In the genomic region with DNA sequence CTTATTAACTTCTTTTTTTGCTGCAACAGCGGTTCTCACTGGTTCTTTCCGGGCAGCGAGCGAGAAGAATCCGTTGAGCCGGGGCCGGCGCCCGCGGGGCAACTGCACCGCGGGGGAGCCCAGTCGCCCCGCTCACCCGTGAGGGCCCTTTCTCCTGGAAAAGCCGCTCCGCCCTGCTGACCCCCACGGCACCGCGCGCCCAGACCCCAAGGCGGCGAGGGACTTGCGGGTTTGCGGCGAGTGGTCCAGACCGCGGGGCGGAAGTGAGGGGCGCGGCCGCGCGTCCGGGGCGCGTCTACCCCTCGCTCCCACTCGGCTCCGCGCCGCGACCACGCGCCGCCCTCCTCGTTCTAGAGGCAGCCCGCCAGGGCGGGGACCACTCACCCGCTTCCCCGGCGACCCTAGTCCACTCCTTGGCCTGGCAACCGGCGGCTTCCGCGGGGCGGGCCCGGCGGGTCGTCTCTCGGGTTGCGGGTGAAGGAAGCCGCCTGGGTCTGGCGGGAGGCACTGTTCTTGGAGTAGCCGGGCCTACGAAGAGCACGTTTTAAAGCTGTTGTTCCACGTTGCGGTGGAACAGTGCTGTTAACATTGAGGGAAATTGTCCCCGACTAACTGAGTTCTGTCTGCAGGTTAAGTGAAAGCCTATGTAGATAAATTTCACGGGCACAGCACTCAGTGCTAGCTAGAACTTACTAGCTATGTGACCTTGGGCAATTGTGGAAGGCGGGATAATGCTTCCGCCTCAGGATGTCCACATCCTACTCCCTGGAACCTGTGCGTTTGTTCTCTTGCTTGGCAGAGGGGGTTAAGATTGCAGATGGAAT, we compare ENCODE assay signal across 8 cellular contexts. TPM values are rescaled to one million over a fixed set of nuclear protein-coding genes. Genes with fewer than 3 reads are reported as not detected.
DNase-seq lines count a peak whose midpoint lies in the region; TF ChIP-seq lines count a peak whose summit lies in the region.

A gene with protein sequence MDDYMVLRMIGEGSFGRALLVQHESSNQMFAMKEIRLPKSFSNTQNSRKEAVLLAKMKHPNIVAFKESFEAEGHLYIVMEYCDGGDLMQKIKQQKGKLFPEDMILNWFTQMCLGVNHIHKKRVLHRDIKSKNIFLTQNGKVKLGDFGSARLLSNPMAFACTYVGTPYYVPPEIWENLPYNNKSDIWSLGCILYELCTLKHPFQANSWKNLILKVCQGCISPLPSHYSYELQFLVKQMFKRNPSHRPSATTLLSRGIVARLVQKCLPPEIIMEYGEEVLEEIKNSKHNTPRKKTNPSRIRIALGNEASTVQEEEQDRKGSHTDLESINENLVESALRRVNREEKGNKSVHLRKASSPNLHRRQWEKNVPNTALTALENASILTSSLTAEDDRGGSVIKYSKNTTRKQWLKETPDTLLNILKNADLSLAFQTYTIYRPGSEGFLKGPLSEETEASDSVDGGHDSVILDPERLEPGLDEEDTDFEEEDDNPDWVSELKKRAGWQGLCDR (minus strand): TSS at position 439 of the 824 bp plus-strand sequence. CDS start 3,406 bp downstream, outside the sequence.

- peak within 1 kb of the TSS; percentile 50 for H3K9ac ChIP-seq in H9 (ENCODE audit: extremely low read depth, insufficient read length, low read length)
- peak within 1 kb of the TSS; percentile 56 for H3K9ac ChIP-seq in MM.1S (ENCODE audit: low read length)

- H3K27me3 ChIP-seq in H9 (ENCODE audit: insufficient read depth, low read length) (no peaks in the 10 kb centered on the region; the same call in 1 of the 2 replicates), MM.1S (replicated peaks; ENCODE audit: insufficient read depth, low read length) (no peaks in the 10 kb centered on the region), ascending aorta (no peaks in the 10 kb centered on the region), right atrium auricular region (no peaks in the 10 kb centered on the region), prostate gland (replicated peaks; ENCODE audit: insufficient read depth) (no peaks in the 10 kb centered on the region)

- no peak within 1 kb of the TSS for H3K23ac ChIP-seq in H9 (ENCODE audit: insufficient read length, low read depth, low read length)

- WGBS in H9 (ENCODE audit: extremely low coverage, insufficient read length, low lambda C conversion rate) = no CpG with 5 or more reads among the region's 74 CpGs
- 3% methylated on average over 55 of the region's 74 CpGs for WGBS in prostate gland

- no peaks in the 10 kb centered on the region for H3K79me1 ChIP-seq in H9 (ENCODE audit: insufficient read depth, low read depth, low read length, poor library complexity, severe bottlenecking)

- no peak within 1 kb of the TSS for H4K8ac ChIP-seq in H9 (replicated peaks; ENCODE audit: insufficient read length, low read depth, low read length)

- H3K14ac ChIP-seq in H9 (ENCODE audit: insufficient read depth, low read length) = peak within 1 kb of the TSS; percentile 82; the same call in 1 of the 2 replicates

- H3K4me2 ChIP-seq in H9 (ENCODE audit: insufficient read depth, insufficient read length, low read length) (peak within 1 kb of the TSS; percentile 95), MM.1S (ENCODE audit: low read depth, low read length) (peak within 1 kb of the TSS; percentile 50)

- TF ChIP-seq CTCF in H9 (conservative IDR thresholded peaks at IDR 0.05) = no peak
- no peak for TF ChIP-seq CTCF in MM.1S (IDR thresholded peaks at IDR 0.05; ENCODE audit: low read length)
- no peak for TF ChIP-seq CTCF in ascending aorta (IDR thresholded peaks at IDR 0.05)
- no peak for TF ChIP-seq CTCF in right atrium auricular region (IDR thresholded peaks at IDR 0.05)
- TF ChIP-seq CTCF in prostate gland (IDR thresholded peaks at IDR 0.05) = no peak

- no peak within 1 kb of the TSS for H3K4ac ChIP-seq in H9 (ENCODE audit: low read depth, low read length)

- H3K23me2 ChIP-seq in H9 (ENCODE audit: insufficient read length, low read depth, low read length, poor library complexity, severe bottlenecking) = peaks cover 5% of the 10 kb centered on the region

- no peaks in the 10 kb centered on the region for H3K79me2 ChIP-seq in H9 (ENCODE audit: insufficient read depth, low read length)
- no peaks in the 10 kb centered on the region for H3K79me2 ChIP-seq in MM.1S (ENCODE audit: low read length)

- H2AFZ ChIP-seq in H9 (ENCODE audit: low read length) (peak within 1 kb of the TSS; percentile 69), MM.1S (ENCODE audit: low read length) (peak within 1 kb of the TSS; percentile 72)

- no peaks in the 10 kb centered on the region for H3F3A ChIP-seq in MM.1S (ENCODE audit: insufficient read depth, low read length)

- H3K4me3 Mint-ChIP-seq in H9 = peak within 1 kb of the TSS; percentile 83 to 93
- H3K4me3 Mint-ChIP-seq in T-helper 1 cell treated with Interleukin-12 subunit alpha and Interleukin-12 subunit beta and Interleukin-4 antibody, amounts not matched to agents 30 μg/mL and 1 μg/mL, for 36 hours = peak within 1 kb of the TSS; percentile 82

- no peak within 1 kb of the TSS for H2BK20ac ChIP-seq in H9 (ENCODE audit: low read depth, low read length, poor library complexity, severe bottlenecking)

- H2BK12ac ChIP-seq in H9 (ENCODE audit: insufficient read length, low read depth, low read length) = no peak within 1 kb of the TSS

- peaks cover 3% of the 10 kb centered on the region; the same call in 1 of the 2 replicates for H3K4me1 ChIP-seq in H9 (ENCODE audit: insufficient read depth, low read length)
- 0 out of 2 replicates have a peak, but pooled peaks cover 4% of the 10 kb centered on the region for H3K4me1 ChIP-seq in MM.1S (ENCODE audit: low read length)
- peaks cover 0 to 2% of the 10 kb centered on the region in 2 donors for H3K4me1 ChIP-seq in ascending aorta
- peaks cover 0 to 31% of the 10 kb centered on the region in 2 donors for H3K4me1 ChIP-seq in right atrium auricular region
- H3K4me1 ChIP-seq in prostate gland (replicated peaks) = no peaks in the 10 kb centered on the region

- no peaks in the 10 kb centered on the region for H4K20me1 ChIP-seq in H9 (ENCODE audit: control insufficient read depth, insufficient read depth, insufficient read length)
- no peaks in the 10 kb centered on the region for H4K20me1 ChIP-seq in MM.1S (ENCODE audit: insufficient read depth, low read length)

- no peak within 1 kb of the TSS for H4K91ac ChIP-seq in H9 (ENCODE audit: insufficient read length, low read depth, low read length)

- no peak within 1 kb of the TSS for H2BK5ac ChIP-seq in H9 (ENCODE audit: insufficient read length, low read length)

- no peak within 1 kb of the TSS for H3K56ac ChIP-seq in H9 (ENCODE audit: insufficient read length, low read depth, low read length)

- H3K4me3 ChIP-seq in MM.1S (ENCODE audit: low read length) (peak within 1 kb of the TSS; percentile 71), ascending aorta (peak within 1 kb of the TSS; percentile 81 to 98), right atrium auricular region (peak within 1 kb of the TSS; percentile 64 to 82), prostate gland (peak within 1 kb of the TSS; percentile 73 to 89)

- no peaks in the 10 kb centered on the region for H3K9me2 ChIP-seq in MM.1S (replicated peaks; ENCODE audit: insufficient read depth, low read length)

- intact Hi-C loops in ascending aorta (cut with DNase I) (no loop called here), prostate gland (cut with DNase I) (no loop called here)

- peaks cover 12% of the 10 kb centered on the region for H3K27me3 Mint-ChIP-seq in H9 (ENCODE audit: low read depth)
- H3K27me3 Mint-ChIP-seq in T-helper 1 cell treated with Interleukin-12 subunit alpha and Interleukin-12 subunit beta and Interleukin-4 antibody, amounts not matched to agents 30 μg/mL and 1 μg/mL, for 36 hours (ENCODE audit: low read depth) = no peaks in the 10 kb centered on the region

- H2BK120ac ChIP-seq in H9 (ENCODE audit: low read depth, low read length, poor library complexity, severe bottlenecking) = no peak within 1 kb of the TSS

- H3K27ac ChIP-seq in H9 (ENCODE audit: insufficient read length, low read depth, low read length) (no peak within 1 kb of the TSS), MM.1S (ENCODE audit: low read length) (no peak within 1 kb of the TSS), ascending aorta (peak within 1 kb of the TSS; percentile 88 to 89), right atrium auricular region (peak within 1 kb of the TSS; percentile 82 to 89), prostate gland (peak within 1 kb of the TSS; percentile 78 to 85)

- 0 out of 7 replicates have a peak within 1 kb of the TSS, but pooled peaks of 1 of the 3 experiments have one; percentile 13 for H3K27ac Mint-ChIP-seq in H9
- H3K27ac Mint-ChIP-seq in T-helper 1 cell treated with Interleukin-12 subunit alpha and Interleukin-12 subunit beta and Interleukin-4 antibody, amounts not matched to agents 30 μg/mL and 1 μg/mL, for 36 hours = peak within 1 kb of the TSS; percentile 76

- H3K9me3 ChIP-seq in H9 (ENCODE audit: control insufficient read depth, low read depth, low read length) (no peaks in the 10 kb centered on the region), MM.1S (replicated peaks; ENCODE audit: insufficient read depth, low read length) (no peaks in the 10 kb centered on the region), ascending aorta (no peaks in the 10 kb centered on the region), right atrium auricular region (no peaks in the 10 kb centered on the region), prostate gland (no peaks in the 10 kb centered on the region)

- H3K36me3 ChIP-seq in MM.1S (replicated peaks; ENCODE audit: insufficient read depth, low read length) (no peaks in the 10 kb centered on the region), ascending aorta (no peaks in the 10 kb centered on the region), right atrium auricular region (no peaks in the 10 kb centered on the region), prostate gland (no peaks in the 10 kb centered on the region)

- peaks cover 30 to 36% of the 10 kb centered on the region in 2 experiments for H3K4me1 Mint-ChIP-seq in H9
- peaks cover 45% of the 10 kb centered on the region for H3K4me1 Mint-ChIP-seq in T-helper 1 cell treated with Interleukin-12 subunit alpha and Interleukin-12 subunit beta and Interleukin-4 antibody, amounts not matched to agents 30 μg/mL and 1 μg/mL, for 36 hours (ENCODE audit: low read depth)

- peaks cover 0 to 6% of the 10 kb centered on the region in 2 experiments; a peak in 3 of 5 replicates for H3K9me3 Mint-ChIP-seq in H9
- H3K9me3 Mint-ChIP-seq in T-helper 1 cell treated with Interleukin-12 subunit alpha and Interleukin-12 subunit beta and Interleukin-4 antibody, amounts not matched to agents 30 μg/mL and 1 μg/mL, for 36 hours = no peaks in the 10 kb centered on the region

- no peak for TF ChIP-seq POLR2A in prostate gland (IDR thresholded peaks at IDR 0.05)

- no peak within 1 kb of the TSS for H2BK15ac ChIP-seq in H9 (ENCODE audit: low read depth, low read length)

- H2AK5ac ChIP-seq in H9 (ENCODE audit: insufficient read length, low read length) = no peak within 1 kb of the TSS

- no peak within 1 kb of the TSS for H3T11ph ChIP-seq in H9 (ENCODE audit: low read length)

- no peak within 1 kb of the TSS for H3K18ac ChIP-seq in H9 (ENCODE audit: insufficient read length, low read depth, low read length)

- peak; percentile 60 for DNase-seq in GF-D8 (lab: John Stamatoyannopoulos, UW)
- DNase-seq in H9 = peak; percentile 71
- peak; percentile 34 for DNase-seq in MM.1S
- peak; percentile 19 to 82 for DNase-seq in ascending aorta (ENCODE audit: low spot score in 2 of 2)
- peak; percentile 82 for DNase-seq in right atrium auricular region (ENCODE audit: low spot score)
- peak; percentile 39 for DNase-seq in prostate gland (ENCODE audit: low spot score)
- peak; percentile 67 for DNase-seq in ureter (ENCODE audit: low spot score)

- no peak within 1 kb of the TSS for H4K5ac ChIP-seq in H9 (ENCODE audit: insufficient read length, low read depth, low read length)

- H3K36me3 Mint-ChIP-seq in H9 (ENCODE audit: insufficient read depth in 1 of 3, low read depth in 3 of 3) = peaks cover 2 to 6% (median 5%) of the 10 kb centered on the region in 3 experiments; a peak in 5 of 7 replicates
- peaks cover 3% of the 10 kb centered on the region for H3K36me3 Mint-ChIP-seq in T-helper 1 cell treated with Interleukin-12 subunit alpha and Interleukin-12 subunit beta and Interleukin-4 antibody, amounts not matched to agents 30 μg/mL and 1 μg/mL, for 36 hours (ENCODE audit: low read depth)

RNA-seq across cellular contexts. Expression of the gene that starts here (rescaled TPM):
- total RNA-seq in H9 (2021) (13.3 and 17.9 TPM in 2 replicates), ascending aorta (4.7 TPM), right atrium auricular region (1 to 10 TPM; 4.0 to 9.2 TPM), prostate gland (10 to 100 TPM; 12.9 to 36.8 TPM), ureter (17.3 TPM)

Comparison
In these comparisons a context has a peak if more than half of its experiments do, and no peak if none do; other contexts are left out.
1. H3K27ac ChIP-seq: peak in ascending aorta (2 of 2), right atrium auricular region (2 of 2) and prostate gland (2 of 2); none in H9 (single experiment) and MM.1S (single experiment).
2. Peak in every context shown above with its lines, with median percentiles within 50 percentile points of each other: DNase-seq and H3K4me3 ChIP-seq.